In genomic region chr7:5046397-5046732, GRCh38 we compare ENCODE assay signal across 8 cellular contexts. TPM values are rescaled to one million over a fixed set of nuclear protein-coding genes. Genes with fewer than 3 reads are reported as not detected.
A peak's percentile ranks its signal among the peaks of the same experiment; 100 is the strongest.
DNase-seq lines count a peak whose midpoint lies in the region; ATAC-seq, FAIRE-seq and TF ChIP-seq lines count a peak whose summit lies in the region.
"Not testable (repeated sequence)": the region's sequence is repeated elsewhere in the genome, so short reads cannot be mapped to it uniquely, and the experiment has no call there.

No MANE protein-coding gene starts in this region.

- intact Hi-C loops in CD14-positive monocyte (cut with micrococcal nuclease), result not testable (repeated sequence)

- POLR2A ChIA-PET in H1 (lab: Charles Lee; ENCODE audit: partially characterized antibody), result interaction anchor here (1.2 kb wide), 1 partner anchor 10 kb away, joined by 4 read pairs; no protein-coding TSS in a partner anchor

- not testable (repeated sequence) for H2BK12ac ChIP-seq in H1 (ENCODE audit: low read depth, low read length)

- H3K9ac ChIP-seq in H1 (replicated peaks in 1 of 4; ENCODE audit: extremely low read depth in 1 of 4, low read depth in 3 of 4, low read length in 3 of 4) (peak overlapping the region in 3 of 4 experiments; percentile 48 to 73 (median 62); a peak in 3 of 7 replicates), iPS-20b (ENCODE audit: low read depth, low read length) (peak overlapping the region; percentile 76), stomach smooth muscle (ENCODE audit: low read length in 2 of 2) (peak overlapping the region; percentile 74 to 76)

- H4K8ac ChIP-seq in H1 (ENCODE audit: extremely low read depth, insufficient read depth, low read length), result not testable (repeated sequence)

- H3K4me3 ChIP-seq in RWPE2 (ENCODE audit: severe bottlenecking) (peak overlapping the region; percentile 68), H1 (ENCODE audit: extremely low read depth in 1 of 4, insufficient read depth in 2 of 4, low read depth in 3 of 4, low read length in 4 of 4) (peak overlapping the region; percentile 66 to 88 (median 74)), iPS-20b (ENCODE audit: low read length) (peak overlapping the region; percentile 78), stomach smooth muscle (ENCODE audit: low read length in 2 of 2) (peak overlapping the region; percentile 69 to 79)

- peaks cover 19% of the 10 kb centered on the region for H3K4me1 Mint-ChIP-seq in CD14-positive monocyte
- peaks cover 38% of the 10 kb centered on the region for H3K4me1 Mint-ChIP-seq in activated naive CD4-positive, alpha-beta T cell treated with anti-CD3 and anti-CD28 coated beads, Interleukin-2, amount 10 ng/mL, durations not matched to agents 7 days and 5 days
- peaks cover 21% of the 10 kb centered on the region for H3K4me1 Mint-ChIP-seq in neural crest cell

- not testable (repeated sequence) for H2BK120ac ChIP-seq in H1 (replicated peaks; ENCODE audit: low read depth, low read length)

- DNase-seq in CD14-positive monocyte (ENCODE audit: low spot score); RWPE2 (ENCODE audit: low spot score); activated naive CD4-positive, alpha-beta T cell treated with anti-CD3 and anti-CD28 coated beads, Interleukin-2, amount 10 ng/mL, durations not matched to agents 7 days and 5 days; H1 (ENCODE audit: low read depth in 1 of 2, low spot score in 2 of 2); neural crest cell (ENCODE audit: low read depth, low spot score): not testable (repeated sequence)
- DNase-seq in HT-29 (ENCODE audit: low spot score), result peak; percentile 32

- H3K36me3 Mint-ChIP-seq in CD14-positive monocyte (peaks cover 30 to 34% of the 10 kb centered on the region in 2 donors), neural crest cell (ENCODE audit: low read depth) (peaks cover 35% of the 10 kb centered on the region)
- peaks cover 38% of the 10 kb centered on the region for H3K36me3 Mint-ChIP-seq in activated naive CD4-positive, alpha-beta T cell treated with anti-CD3 and anti-CD28 coated beads, Interleukin-2, amount 10 ng/mL, durations not matched to agents 7 days and 5 days

- not testable (repeated sequence) for FAIRE-seq in H1 (lab: Jason Lieb, UNC)

- not testable (repeated sequence) for H3K4ac ChIP-seq in H1 (replicated peaks; ENCODE audit: insufficient read length, low read depth, low read length)

- not testable (repeated sequence) for TF ChIP-seq POLR2A in H1 (IDR thresholded peaks at IDR 0.05; ENCODE audit: control extremely low read depth in 1 of 2, low read depth in 2 of 2, low read length in 2 of 2)

- peak overlapping the region; percentile 75 to 83 for H3K4me2 ChIP-seq in H1 (ENCODE audit: insufficient read depth in 1 of 2, low read depth in 2 of 2, low read length in 2 of 2)

- peaks cover 28% of the 10 kb centered on the region for H3K36me3 ChIP-seq in RWPE2 (ENCODE audit: low read depth)
- H3K36me3 ChIP-seq in H1 (ENCODE audit: control insufficient read depth in 2 of 4, insufficient read depth in 4 of 4, low read length in 3 of 4), result peaks cover 2 to 23% (median 15%) of the 10 kb centered on the region in 4 experiments; a peak in 7 of 8 replicates
- peaks cover 30% of the 10 kb centered on the region for H3K36me3 ChIP-seq in iPS-20b (ENCODE audit: insufficient read depth, low read depth, low read length)
- not testable (repeated sequence) for H3K36me3 ChIP-seq in stomach smooth muscle (ENCODE audit: control insufficient read depth in 2 of 2, insufficient read depth in 2 of 2, low read length in 2 of 2)

- peaks cover 0 to 24% (median 15%) of the 10 kb centered on the region in 7 donors for H3K9me3 Mint-ChIP-seq in CD14-positive monocyte
- peaks cover 18% of the 10 kb centered on the region for H3K9me3 Mint-ChIP-seq in activated naive CD4-positive, alpha-beta T cell treated with anti-CD3 and anti-CD28 coated beads, Interleukin-2, amount 10 ng/mL, durations not matched to agents 7 days and 5 days
- H3K9me3 Mint-ChIP-seq in neural crest cell, result not testable (repeated sequence)

- not testable (repeated sequence) for H4K5ac ChIP-seq in H1 (ENCODE audit: insufficient read length, low read depth, low read length)

- ATAC-seq in RWPE2 (ENCODE audit: low read depth), result not testable (repeated sequence)

- H3K4me3 Mint-ChIP-seq in CD14-positive monocyte (peak overlapping the region; percentile 92 to 95), neural crest cell (peak overlapping the region; percentile 93)
- H3K4me3 Mint-ChIP-seq in activated naive CD4-positive, alpha-beta T cell treated with anti-CD3 and anti-CD28 coated beads, Interleukin-2, amount 10 ng/mL, durations not matched to agents 7 days and 5 days, result peak overlapping the region; percentile 83

- H4K91ac ChIP-seq in H1 (replicated peaks; ENCODE audit: insufficient read length, low read length), result not testable (repeated sequence)

- H2BK5ac ChIP-seq in H1 (ENCODE audit: low read depth, low read length), result not testable (repeated sequence)

- not testable (repeated sequence) for H3K4me1 ChIP-seq in RWPE2 (ENCODE audit: insufficient read depth, poor library complexity, severe bottlenecking); H1 (replicated peaks in 1 of 4; ENCODE audit: control insufficient read depth in 3 of 4, insufficient read depth in 4 of 4, low read length in 3 of 4); iPS-20b (ENCODE audit: insufficient read depth, low read length); stomach smooth muscle (ENCODE audit: control insufficient read depth, insufficient read depth, low read length)

- H3K18ac ChIP-seq in H1 (ENCODE audit: extremely low read depth, low read length), result not testable (repeated sequence)

- H2BK15ac ChIP-seq in H1 (ENCODE audit: low read length), result not testable (repeated sequence)

- not testable (repeated sequence) for H3K27me3 Mint-ChIP-seq in CD14-positive monocyte (ENCODE audit: low read depth in 3 of 3); activated naive CD4-positive, alpha-beta T cell treated with anti-CD3 and anti-CD28 coated beads, Interleukin-2, amount 10 ng/mL, durations not matched to agents 7 days and 5 days; neural crest cell (ENCODE audit: low read depth)

- CTCF ChIA-PET in activated naive CD4-positive, alpha-beta T cell treated with anti-CD3 and anti-CD28 coated beads, Interleukin-2, amount 10 ng/mL, durations not matched to agents 7 days and 5 days (lab: Charles Lee), result not testable (repeated sequence)
- CTCF ChIA-PET in H1 (lab: Charles Lee; ENCODE audit: partially characterized antibody), result interaction anchor here (1.4 kb wide), 1 partner anchor 163 kb away, joined by 3 read pairs; the partner anchor contains the start of gene RADIL

- not testable (repeated sequence) for H2AFZ ChIP-seq in H1 (ENCODE audit: low read length)

- not testable (repeated sequence) for H2BK20ac ChIP-seq in H1 (ENCODE audit: low read length)

- not testable (repeated sequence) for TF ChIP-seq RAD21 in H1 (IDR thresholded peaks at IDR 0.05 in 1 of 2, conservative IDR thresholded peaks at IDR 0.05 in 1 of 2; ENCODE audit: low read depth in 2 of 2, low read length in 2 of 2)

- WGBS in H1 (ENCODE audit: extremely low coverage in 1 of 2, insufficient coverage in 1 of 2, insufficient read length in 1 of 2, insufficient replicate concordance in 2 of 2, low coverage in 1 of 2, low lambda C conversion rate in 2 of 2, missing lambda C conversion rate in 1 of 2), 2 experiments, result 10% methylated on average over 17 of the region's 20 CpGs; no CpG with 5 or more reads in 1 of the 2 experiments

- H3K23ac ChIP-seq in H1 (ENCODE audit: insufficient read length), result not testable (repeated sequence)

- not testable (repeated sequence) for H3K23me2 ChIP-seq in H1 (ENCODE audit: low read depth, low read length)

- H3K14ac ChIP-seq in H1 (ENCODE audit: insufficient read length), result not testable (repeated sequence)

- peaks cover 0 to 10% of the 10 kb centered on the region in 2 experiments; a peak in 1 of 4 replicates for H3K79me2 ChIP-seq in H1 (ENCODE audit: control insufficient read depth in 1 of 2, insufficient read depth in 2 of 2, low read length in 2 of 2)

- TF ChIP-seq EP300 in H1 (IDR thresholded peaks at IDR 0.05; ENCODE audit: borderline replicate concordance in 1 of 2, low read depth in 2 of 2, low read length in 2 of 2), result not testable (repeated sequence)

- H3K27ac ChIP-seq in RWPE2 (ENCODE audit: poor library complexity, severe bottlenecking) (peak overlapping the region; percentile 43), stomach smooth muscle (ENCODE audit: low read length) (peak overlapping the region; percentile 69)
- not testable (repeated sequence) for H3K27ac ChIP-seq in H1 (ENCODE audit: low read depth, low read length); iPS-20b (ENCODE audit: low read length)

- H3K27ac Mint-ChIP-seq in CD14-positive monocyte (peak overlapping the region; percentile 74 to 91 (median 78)), neural crest cell (ENCODE audit: unreplicated experiment) (peak overlapping the region; percentile 91)
- peak overlapping the region; percentile 80 for H3K27ac Mint-ChIP-seq in activated naive CD4-positive, alpha-beta T cell treated with anti-CD3 and anti-CD28 coated beads, Interleukin-2, amount 10 ng/mL, durations not matched to agents 7 days and 5 days

- H3K56ac ChIP-seq in H1 (replicated peaks; ENCODE audit: insufficient read length, low read depth, low read length), result not testable (repeated sequence)

- not testable (repeated sequence) for H4K20me1 ChIP-seq in H1 (replicated peaks in 1 of 2; ENCODE audit: control insufficient read depth in 1 of 2, insufficient read depth in 2 of 2, low read length in 2 of 2)

- H3K9me3 ChIP-seq in RWPE2 (ENCODE audit: severe bottlenecking); stomach smooth muscle (ENCODE audit: control insufficient read depth in 2 of 2, low read length in 2 of 2): not testable (repeated sequence)
- peaks cover 4 to 12% of the 10 kb centered on the region in 2 experiments; a peak in 2 of 4 replicates for H3K9me3 ChIP-seq in H1 (ENCODE audit: insufficient read depth in 2 of 2, low read depth in 1 of 2, low read length in 1 of 2)
- H3K9me3 ChIP-seq in iPS-20b (ENCODE audit: insufficient read depth, low read depth, low read length), result peaks cover 17% of the 10 kb centered on the region

- not testable (repeated sequence) for H3K27me3 ChIP-seq in RWPE2 (ENCODE audit: insufficient read depth, poor library complexity, severe bottlenecking); H1 (replicated peaks in 1 of 4; ENCODE audit: control insufficient read depth in 3 of 4, extremely low read depth in 1 of 4, insufficient read depth in 3 of 4, low read length in 3 of 4); iPS-20b (ENCODE audit: insufficient read depth, low read length); stomach smooth muscle (ENCODE audit: control insufficient read depth in 1 of 2, insufficient read depth in 2 of 2, low read length in 2 of 2)

- not testable (repeated sequence) for TF ChIP-seq CTCF in CD14-positive monocyte (IDR thresholded peaks at IDR 0.05); RWPE2 (IDR thresholded peaks at IDR 0.05; ENCODE audit: poor library complexity, severe bottlenecking); H1 (IDR thresholded peaks at IDR 0.05; ENCODE audit: control extremely low read depth in 1 of 3, insufficient read depth in 1 of 3, low read depth in 1 of 3, low read length in 3 of 3); neural crest cell (conservative IDR thresholded peaks at IDR 0.05)

- not testable (repeated sequence) for H3K79me1 ChIP-seq in H1 (ENCODE audit: low read depth, low read length)

- not testable (repeated sequence) for H2AK5ac ChIP-seq in H1 (ENCODE audit: low read depth, low read length)

RNA-seq across cellular contexts. Expression of gene RBAK, which starts 0.7 kb away (rescaled TPM):
- polyA plus RNA-seq in CD14-positive monocyte, result 1 to 10 TPM in 1 of 2 donors, under 1 TPM in 1; 0.74 to 1.8 TPM
- total RNA-seq in HT-29 (2014; rRNA removed; shearing (Covaris generic)), result 3.3 and 3.5 TPM in 2 replicates
- total RNA-seq in H1 (2021; fragmentation: NEBNext Ultra II Directional; extraction: Animal tissue kit (Norgen Biotek cat#: 25700)), result 16.1 and 18.2 TPM in 2 replicates
- 1.3 and 1.9 TPM in 2 replicates for polyA plus RNA-seq in H1 (2011; rRNA removed)
- polyA plus RNA-seq in H1 (2011; cell fraction: cytosol; rRNA removed), result 2.4 TPM
- polyA plus RNA-seq in H1 (2011; cell fraction: nucleus; rRNA removed), result 4.0 TPM
- 3.5 to 6.6 TPM (median 4.3 TPM) in 4 replicates for polyA plus RNA-seq in H1 (2012, experiment 1 of 2)
- 0.30 TPM for polyA plus RNA-seq in H1 (2012, experiment 2 of 2)
- 10.3 TPM for polyA plus RNA-seq in H1 (2013, experiment 1 of 2)
- polyA plus RNA-seq in H1 (2013, experiment 2 of 2), result 8.8 TPM
- polyA minus RNA-seq in H1 (2011; rRNA and poly(A)+ RNA removed), result 8.2 and 11.9 TPM in 2 replicates
- polyA minus RNA-seq in H1 (2011; cell fraction: cytosol; rRNA and poly(A)+ RNA removed), result 5.9 TPM
- 28.9 TPM for polyA minus RNA-seq in H1 (2011; cell fraction: nucleus; rRNA and poly(A)+ RNA removed)
- total RNA-seq in neural crest cell, result 15.7 and 16.6 TPM in 2 replicates
